17 cellular contexts compared by ENCODE assay signal in genomic region chr10:34109481-34109880, GRCh38.
"Had no signal": no experiment of that assay in that cellular context is flagged by ENCODE, and none has a peak within 500 bp of the region (broad histone marks: within the 10 kb centered on the region; RNA-seq: fewer than 3 reads in every experiment).

No MANE protein-coding gene starts in this region.

- H3K4me1 ChIP-seq: pancreas, psoas muscle had no signal

- FAIRE-seq: endothelial cell of umbilical vein, islet of Langerhans, pancreas had no signal

- ATAC-seq: activated CD4-positive, alpha-beta T cell treated with anti-CD3 and anti-CD28 coated beads for 36 hours; activated CD8-positive, alpha-beta memory T cell treated with anti-CD3 and anti-CD28 coated beads, Interleukin-2, amount 10 ng/mL, durations not matched to agents 7 days and 5 days; activated CD8-positive, alpha-beta T cell treated with anti-CD3 and anti-CD28 coated beads, Interleukin-2, amount 10 ng/mL, durations not matched to agents 7 days and 5 days; activated naive CD8-positive, alpha-beta T cell treated with anti-CD3 and anti-CD28 coated beads, Interleukin-2, amount 50 U/mL, for 24 hours; naive thymus-derived CD4-positive, alpha-beta T cell; pancreas; psoas muscle had no signal

- H3K27ac ChIP-seq: cardiac muscle cell, pancreas, psoas muscle, uterus had no signal

- H3K27me3 ChIP-seq: cardiac muscle cell, pancreas, uterus had no signal

- H3K9me3 ChIP-seq: pancreas, psoas muscle, uterus had no signal

- H3K4me3 ChIP-seq: cardiac muscle cell, pancreas, psoas muscle, uterus had no signal

- DNase-seq: activated CD4-positive, alpha-beta T cell treated with anti-CD3 and anti-CD28 coated beads for 36 hours; activated CD4-positive, CD25-positive, alpha-beta regulatory T cell; activated CD8-positive, alpha-beta memory T cell treated with anti-CD3 and anti-CD28 coated beads, Interleukin-2, amount 10 ng/mL, durations not matched to agents 7 days and 5 days; activated CD8-positive, alpha-beta T cell treated with anti-CD3 and anti-CD28 coated beads, Interleukin-2, amount 10 ng/mL, durations not matched to agents 7 days and 5 days; activated naive CD8-positive, alpha-beta T cell treated with anti-CD3 and anti-CD28 coated beads, Interleukin-2, amount 50 U/mL, for 24 hours; activated T-cell treated with anti-CD3 and anti-CD28 coated beads, Interleukin-2, amount 50 U/mL, for 48 hours; foreskin fibroblast; midbrain; naive thymus-derived CD4-positive, alpha-beta T cell; nucleus accumbens; pancreas; psoas muscle; stimulated activated CD4-positive, alpha-beta T cell treated with anti-CD3 and anti-CD28 coated beads, Interleukin-2, amount 100 ng/mL, for 48 hours; uterus had no signal
